12 cellular contexts compared by ENCODE assay signal in genomic region chr2:121454549-121455090, GRCh38.
"Had no signal": no experiment of that assay in that cellular context is flagged by ENCODE, and none has a peak within 500 bp of the region (broad histone marks: within the 10 kb centered on the region; RNA-seq: fewer than 3 reads in every experiment).

No MANE protein-coding gene starts in this region.

- H3K27me3 ChIP-seq: adrenal gland, right lobe of liver had no signal

- H3K9me3 ChIP-seq: adrenal gland, psoas muscle, right lobe of liver had no signal

- H3K4me1 ChIP-seq: adrenal gland, psoas muscle, right lobe of liver had no signal

- H3K4me3 ChIP-seq: adrenal gland, psoas muscle, right lobe of liver, SK-N-MC had no signal

- H3K27ac ChIP-seq: adrenal gland, psoas muscle, right lobe of liver, SK-N-MC had no signal

- DNase-seq: activated CD4-positive, CD25-positive, alpha-beta regulatory T cell treated with anti-CD3 and anti-CD28 coated beads, Interleukin-2, amount 50 U/mL, for 72 hours; activated naive CD4-positive, alpha-beta T cell treated with anti-CD3 and anti-CD28 coated beads, Interleukin-2, amount 10 ng/mL, durations not matched to agents 7 days and 5 days; adrenal gland; effector CD8-positive, alpha-beta T cell; hypothalamus; left ventricle myocardium superior; naive thymus-derived CD8-positive, alpha-beta T cell; psoas muscle; right lobe of liver; stimulated activated CD4-positive, alpha-beta T cell treated with anti-CD3 and anti-CD28 coated beads, Interleukin-1b, Interleukin-23, amount 100 ng/mL, for 48 hours had no signal

- ATAC-seq: activated T-helper 17 cell treated with anti-CD3 and anti-CD28 coated beads, Interleukin-2, amount 50 U/mL, for 72 hours; left ventricle myocardium superior; naive thymus-derived CD8-positive, alpha-beta T cell; psoas muscle; right lobe of liver had no signal
